Comparison of ENCODE assay signal across 8 cellular contexts in genomic region chr16:74700206-74701040, GRCh38. TPM values are rescaled to one million over a fixed set of nuclear protein-coding genes. Genes with fewer than 3 reads are reported as not detected.
DNase-seq lines count a peak whose midpoint lies in the region; ATAC-seq, FAIRE-seq and TF ChIP-seq lines count a peak whose summit lies in the region.

MLKL (minus strand) TSS chr16:74700862; CDS start chr16:74695757, 5,105 bp downstream.

- TF ChIP-seq POLR2A in K562 (conservative IDR thresholded peaks at IDR 0.05): peak; percentile 66

- CTCF ChIA-PET in Caco-2 (lab: Charles Lee): interaction anchor here (0.6 to 2.5 kb wide), 7 partner anchors 8 to 430 kb away, joined by 3 to 11 read pairs (median 3); partner anchors contain the start of genes FA2H and RFWD3
- CTCF ChIA-PET in K562 (lab: Yijun Ruan, JAX; ENCODE audit: low intra/inter-chr PET ratio): no interaction called here

- H3K4me1 Mint-ChIP-seq in Caco-2 (ENCODE audit: low read depth, unreplicated experiment): peaks cover 19% of the 10 kb centered on the region

- no peaks in the 10 kb centered on the region for H3K4me1 ChIP-seq in Caco-2
- H3K4me1 ChIP-seq in K562 (replicated peaks in 1 of 2; ENCODE audit: control insufficient read depth in 2 of 2, insufficient read depth in 2 of 2, low read length in 2 of 2): peaks cover 10 to 11% of the 10 kb centered on the region in 2 experiments
- H3K4me1 ChIP-seq in keratinocyte (ENCODE audit: control insufficient read depth, extremely low read depth, insufficient read depth, low read length): peaks cover 23% of the 10 kb centered on the region

- BruUV-seq in Caco-2 (replicated peaks; lab: Mats Ljungman, UMichigan) (no TSS peak), K562 (replicated peaks; lab: Mats Ljungman, UMichigan) (no TSS peak)

- H3K4me2 ChIP-seq in K562 (ENCODE audit: insufficient read depth, low read length) (peak within 1 kb of the TSS; percentile 85), keratinocyte (ENCODE audit: control insufficient read depth, extremely low read depth, insufficient read depth, low read depth, low read length) (peak within 1 kb of the TSS; percentile 75)

- peak within 1 kb of the TSS; percentile 97 for H3K4me3 Mint-ChIP-seq in Caco-2 (ENCODE audit: unreplicated experiment)

- H3K36me3 ChIP-seq in Caco-2 (ENCODE audit: control insufficient read depth, insufficient read depth, low read length): no peaks in the 10 kb centered on the region
- H3K36me3 ChIP-seq in K562 (ENCODE audit: control insufficient read depth, insufficient read depth, low read length): no peaks in the 10 kb centered on the region
- H3K36me3 ChIP-seq in keratinocyte (ENCODE audit: control insufficient read depth in 2 of 2, extremely low read depth in 1 of 2, insufficient read depth in 2 of 2, low read length in 2 of 2): peaks cover 0 to 3% of the 10 kb centered on the region in 2 experiments

- in situ Hi-C loops in K562 (cut with MboI): loop anchor here (25.0 kb wide), 1 partner anchor 437 kb away; the partner anchor contains the start of gene ZFP1

- intact Hi-C loops in Caco-2 (cut with micrococcal nuclease; ENCODE audit: unreplicated experiment): loop anchor here (2.0 kb wide), 1 partner anchor 34 kb away; the partner anchor contains the start of gene RFWD3
- intact Hi-C loops in K562 (cut with micrococcal nuclease): loop anchor here (10.0 kb wide), 1 partner anchor 434 kb away; no protein-coding TSS in a partner anchor

- H3K36me3 Mint-ChIP-seq in Caco-2 (ENCODE audit: insufficient read depth, unreplicated experiment): peaks cover 18% of the 10 kb centered on the region

- POLR2A ChIA-PET in Caco-2 (lab: Charles Lee): interaction anchor here (0.6 to 2.8 kb wide), 4 partner anchors 10 to 285 kb away, joined by 3 to 17 read pairs (median 4); partner anchors contain the start of genes RFWD3 and WDR59
- POLR2A ChIA-PET in K562 (lab: Yijun Ruan, JAX): interaction anchor here (0.6 to 2.7 kb wide), 5 partner anchors 12 to 81 kb away, joined by 3 to 7 read pairs (median 4); partner anchors contain the start of gene RFWD3

- FAIRE-seq in K562 (lab: Jason Lieb, UNC) (no peak), keratinocyte (lab: Jason Lieb, UNC) (no peak)

- H3K9me3 Mint-ChIP-seq in Caco-2 (ENCODE audit: unreplicated experiment): no peaks in the 10 kb centered on the region

- peak within 1 kb of the TSS; percentile 66 for H3K4me3 ChIP-seq in Caco-2 (ENCODE audit: low read depth, low read length)
- peak within 1 kb of the TSS; percentile 45 for H3K4me3 ChIP-seq in K562
- H3K4me3 ChIP-seq in keratinocyte (ENCODE audit: control insufficient read depth in 2 of 3, extremely low read depth in 1 of 3, insufficient read depth in 2 of 3, low read depth in 1 of 3, low read length in 3 of 3): peak within 1 kb of the TSS; percentile 67 to 88 (median 75)

- no peak for TF ChIP-seq RAD21 in K562 (CRISPR knock-in tag; conservative IDR thresholded peaks at IDR 0.05 in 1 of 2, IDR thresholded peaks at IDR 0.05 in 1 of 2)

- peak within 1 kb of the TSS; percentile 94 for H3K27ac Mint-ChIP-seq in Caco-2 (ENCODE audit: unreplicated experiment)

- dilution Hi-C loops in keratinocyte (cut with MboI; ENCODE audit: extremely low pct_ligation_motif_present, low sequenced_read_pairs): no loop called here

- H3K9ac ChIP-seq in K562 (ENCODE audit: insufficient read depth in 1 of 2, low read depth in 2 of 2, low read length in 2 of 2): peak within 1 kb of the TSS; percentile 67 to 93
- H3K9ac ChIP-seq in keratinocyte (ENCODE audit: control insufficient read depth, extremely low read depth, insufficient read depth, low read length): peak within 1 kb of the TSS; percentile 89

- H3K79me2 ChIP-seq in K562 (ENCODE audit: control insufficient read depth, insufficient read depth, low read length) (no peaks in the 10 kb centered on the region; the same call in 2 of the 3 replicates), keratinocyte (ENCODE audit: control insufficient read depth, insufficient read depth, low read length) (peaks cover 11% of the 10 kb centered on the region)

- H4K20me1 ChIP-seq in K562 (replicated peaks; ENCODE audit: control insufficient read depth, insufficient read depth, low read length): no peaks in the 10 kb centered on the region
- H4K20me1 ChIP-seq in keratinocyte (ENCODE audit: control insufficient read depth, extremely low read depth, insufficient read depth, low read length): peaks cover 2% of the 10 kb centered on the region

- H3K9me1 ChIP-seq in K562 (ENCODE audit: control insufficient read depth, insufficient read depth, low read length) (no peaks in the 10 kb centered on the region), keratinocyte (ENCODE audit: control insufficient read depth, extremely low read depth, insufficient read depth, low read length) (peaks cover 2% of the 10 kb centered on the region)

- peak; percentile 39 for ATAC-seq in GM19467 (IDR thresholded peaks at IDR 0.05; ENCODE audit: unreplicated experiment)
- peak; percentile 71 for ATAC-seq in K562

- TF ChIP-seq EP300 in K562 (IDR thresholded peaks at IDR 0.05; ENCODE audit: low read length): no peak

- DNase-seq in Caco-2 (peak; percentile 71 to 76), HuH-7.5 (ENCODE audit: low spot score) (peak; percentile 63), T-helper 9 cell (peak; percentile 57), K562 (ENCODE audit: extremely low read depth in 1 of 4, low spot score in 3 of 4) (peak; percentile 42 to 46 (median 44)), keratinocyte (ENCODE audit: low read depth, low spot score) (no peak), NCI-H446 (lab: John Stamatoyannopoulos, UW) (no peak)
- peak; percentile 46 to 56 for DNase-seq in stimulated activated CD4-positive, alpha-beta T cell treated with anti-CD3 and anti-CD28 coated beads, Interleukin-1b, Interleukin-23, amount 100 ng/mL, for 4 hours (ENCODE audit: low read depth in 2 of 2)

- peak within 1 kb of the TSS; percentile 74 for H3K27ac ChIP-seq in K562 (ENCODE audit: extremely low read depth, low read depth, low read length)
- peak within 1 kb of the TSS; percentile 71 for H3K27ac ChIP-seq in keratinocyte (ENCODE audit: control insufficient read depth, insufficient read depth, low read length)

- no peaks in the 10 kb centered on the region for H3K27me3 ChIP-seq in Caco-2 (replicated peaks; ENCODE audit: control insufficient read depth, insufficient read depth, low read length)
- no peaks in the 10 kb centered on the region for H3K27me3 ChIP-seq in K562 (ENCODE audit: control insufficient read depth in 2 of 2, insufficient read depth in 2 of 2, low read length in 2 of 2)
- no peaks in the 10 kb centered on the region for H3K27me3 ChIP-seq in keratinocyte (ENCODE audit: control insufficient read depth, extremely low read depth, insufficient read depth, low read length)

- no peaks in the 10 kb centered on the region for H3K27me3 Mint-ChIP-seq in Caco-2 (ENCODE audit: insufficient read depth, unreplicated experiment)

- H2AFZ ChIP-seq in K562 (ENCODE audit: low read depth, low read length): peak within 1 kb of the TSS; percentile 98
- peak within 1 kb of the TSS; percentile 82 for H2AFZ ChIP-seq in keratinocyte (ENCODE audit: control insufficient read depth, low read length)

- 14% methylated on average over 36 of the region's 48 CpGs for WGBS in K562 (ENCODE audit: insufficient coverage, low coverage, missing lambda C conversion rate)

- peaks cover 3% of the 10 kb centered on the region; the same call in 1 of the 2 replicates for H3K9me3 ChIP-seq in Caco-2
- H3K9me3 ChIP-seq in K562 (replicated peaks; ENCODE audit: control insufficient read depth, insufficient read depth, low read depth, low read length): no peaks in the 10 kb centered on the region
- no peaks in the 10 kb centered on the region for H3K9me3 ChIP-seq in keratinocyte (ENCODE audit: control insufficient read depth, low read depth, low read length)

- peak; percentile 40 to 51 for TF ChIP-seq CTCF in Caco-2 (IDR thresholded peaks at IDR 0.05; ENCODE audit: insufficient read depth in 1 of 2, low read depth in 1 of 2, low read length in 1 of 2, severe bottlenecking in 1 of 2, unreplicated experiment in 1 of 2)
- TF ChIP-seq CTCF in K562 (IDR thresholded peaks at IDR 0.05 in 2 of 3, conservative IDR thresholded peaks at IDR 0.05 in 1 of 3; ENCODE audit: insufficient read depth in 2 of 3, low read depth in 1 of 3, low read length in 3 of 3): peak in 2 of 3 experiments; percentile 9 to 10; a peak in 1 of 6 replicates
- peak in 1 of 3 experiments; percentile 7 for TF ChIP-seq CTCF in keratinocyte (optimal IDR thresholded peaks at IDR 0.05 in 1 of 3, IDR thresholded peaks at IDR 0.05 in 1 of 3, conservative IDR thresholded peaks at IDR 0.05 in 1 of 3; ENCODE audit: extremely low read depth in 1 of 3, insufficient read depth in 2 of 3, low read length in 3 of 3)

RNA-seq across cellular contexts. Expression of gene MLKL, which starts in this region (rescaled TPM):
- total RNA-seq in Caco-2 (2022) (9.7 and 10.8 TPM in 2 replicates), K562 (2014; rRNA removed) (5.0 and 8.9 TPM in 2 replicates), K562 (2014; rRNA removed; fragmentation: Illumina TruSeq; extraction: Trizol) (4.2 and 4.3 TPM in 2 replicates), K562 (2015; rRNA removed; fragmentation: Illumina TruSeq; extraction: Trizol) (5.9 and 6.1 TPM in 2 replicates), K562 (2021) (5.1 and 5.6 TPM in 2 replicates)
- 4.5 and 5.4 TPM in 2 replicates for total RNA-seq in K562 (2011; cell fraction: chromatin; rRNA removed; ENCODE audit: low replicate concordance)
- total RNA-seq in K562 (2011; cell fraction: nucleolus; rRNA removed): 2.3 and 3.6 TPM in 2 replicates
- 3.8 and 4.8 TPM in 2 replicates for total RNA-seq in K562 (2011; cell fraction: nucleoplasm; rRNA removed)
- polyA plus RNA-seq in K562 (2011; rRNA removed) (1.9 and 5.8 TPM in 2 replicates), K562 (2014; fragmentation: Illumina TruSeq; extraction: Trizol) (4.1 and 5.4 TPM in 2 replicates), K562 (2014; fragmentation: Nextera tagmentation; extraction: Ambion mirVana) (1 to 10 TPM; 1.6 to 2.1 TPM), K562 (2014; rRNA removed) (4.8 and 5.8 TPM in 2 replicates), keratinocyte (6.4 to 12.5 TPM (median 12.4 TPM) in 3 replicates)
- polyA plus RNA-seq in K562 (2011; cell fraction: cytosol; rRNA removed): 1.0 and 2.2 TPM in 2 replicates
- polyA plus RNA-seq in K562 (2011; cell fraction: nucleus; rRNA removed): 7.8 and 17.0 TPM in 2 replicates
- polyA plus RNA-seq in K562 (2012): 5.6 and 7.1 TPM in 2 replicates
- polyA minus RNA-seq in K562 (2011; rRNA and poly(A)+ RNA removed): 1.5 and 5.0 TPM in 2 replicates
- 1.7 and 3.9 TPM in 2 replicates for polyA minus RNA-seq in K562 (2011; cell fraction: cytosol; rRNA and poly(A)+ RNA removed)
- polyA minus RNA-seq in K562 (2011; cell fraction: nucleus; rRNA and poly(A)+ RNA removed): 2.2 and 5.8 TPM in 2 replicates
- 1.1 TPM for polyA plus RNA-seq in keratinocyte (2011; ENCODE audit: low read depth)
- polyA plus RNA-seq in keratinocyte (2011; cell fraction: cytosol; rRNA removed): 7.4 and 10.1 TPM in 2 replicates
- 16.9 and 17.5 TPM in 2 replicates for polyA plus RNA-seq in keratinocyte (2011; cell fraction: nucleus; rRNA removed)
- polyA plus RNA-seq in keratinocyte (2012; ENCODE audit: low replicate concordance): 2.0 and 12.6 TPM in 2 replicates
- polyA minus RNA-seq in keratinocyte: 3.8 to 9.7 TPM (median 5.1 TPM) in 3 replicates
- polyA minus RNA-seq in keratinocyte (2011; cell fraction: cytosol; rRNA and poly(A)+ RNA removed): 4.6 TPM
- 2.6 and 5.2 TPM in 2 replicates for polyA minus RNA-seq in keratinocyte (2011; cell fraction: nucleus; rRNA and poly(A)+ RNA removed)

Comparison
In these comparisons a context has a peak if more than half of its experiments do, and no peak if none do; other contexts are left out.
1. DNase-seq: peak in Caco-2 (2 of 2), HuH-7.5 (single experiment), T-helper 9 cell (single experiment), K562 (4 of 4) and stimulated activated CD4-positive, alpha-beta T cell treated with anti-CD3 and anti-CD28 coated beads, Interleukin-1b, Interleukin-23, amount 100 ng/mL, for 4 hours (2 of 2); none in keratinocyte (single experiment) and NCI-H446 (0 of 2).
2. Peak in every context shown above with its lines, with median percentiles within 50 percentile points of each other: H3K4me3 ChIP-seq.